In the genomic region with DNA sequence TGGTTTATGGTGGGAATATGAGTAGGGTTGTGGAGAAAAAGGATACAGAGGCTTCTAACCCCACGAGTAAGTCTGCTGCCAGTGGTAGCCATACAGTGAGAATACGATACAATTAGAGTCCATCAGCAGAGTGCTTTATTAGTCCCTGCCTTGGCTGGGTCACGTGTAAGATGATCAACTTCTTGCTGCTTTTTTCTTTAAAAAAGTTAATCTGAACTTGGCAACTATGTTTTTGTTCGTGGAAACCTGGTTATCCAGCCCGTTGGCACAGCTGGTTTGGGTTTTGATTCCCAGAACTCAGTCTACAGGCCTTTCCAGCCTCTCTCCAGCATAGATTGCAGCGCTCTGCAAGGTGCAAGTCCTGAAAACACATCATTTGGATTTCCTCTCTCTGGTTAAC, we compare ENCODE assay signal across 1 cellular context.
TF ChIP-seq lines count a peak whose summit lies in the region.

No MANE protein-coding gene starts in this region.

TF ChIP-seq in GM12878, 131 proteins besides CTCF, POLR2A, EP300 and RAD21:
- TF ChIP-seq, protein P1, sequence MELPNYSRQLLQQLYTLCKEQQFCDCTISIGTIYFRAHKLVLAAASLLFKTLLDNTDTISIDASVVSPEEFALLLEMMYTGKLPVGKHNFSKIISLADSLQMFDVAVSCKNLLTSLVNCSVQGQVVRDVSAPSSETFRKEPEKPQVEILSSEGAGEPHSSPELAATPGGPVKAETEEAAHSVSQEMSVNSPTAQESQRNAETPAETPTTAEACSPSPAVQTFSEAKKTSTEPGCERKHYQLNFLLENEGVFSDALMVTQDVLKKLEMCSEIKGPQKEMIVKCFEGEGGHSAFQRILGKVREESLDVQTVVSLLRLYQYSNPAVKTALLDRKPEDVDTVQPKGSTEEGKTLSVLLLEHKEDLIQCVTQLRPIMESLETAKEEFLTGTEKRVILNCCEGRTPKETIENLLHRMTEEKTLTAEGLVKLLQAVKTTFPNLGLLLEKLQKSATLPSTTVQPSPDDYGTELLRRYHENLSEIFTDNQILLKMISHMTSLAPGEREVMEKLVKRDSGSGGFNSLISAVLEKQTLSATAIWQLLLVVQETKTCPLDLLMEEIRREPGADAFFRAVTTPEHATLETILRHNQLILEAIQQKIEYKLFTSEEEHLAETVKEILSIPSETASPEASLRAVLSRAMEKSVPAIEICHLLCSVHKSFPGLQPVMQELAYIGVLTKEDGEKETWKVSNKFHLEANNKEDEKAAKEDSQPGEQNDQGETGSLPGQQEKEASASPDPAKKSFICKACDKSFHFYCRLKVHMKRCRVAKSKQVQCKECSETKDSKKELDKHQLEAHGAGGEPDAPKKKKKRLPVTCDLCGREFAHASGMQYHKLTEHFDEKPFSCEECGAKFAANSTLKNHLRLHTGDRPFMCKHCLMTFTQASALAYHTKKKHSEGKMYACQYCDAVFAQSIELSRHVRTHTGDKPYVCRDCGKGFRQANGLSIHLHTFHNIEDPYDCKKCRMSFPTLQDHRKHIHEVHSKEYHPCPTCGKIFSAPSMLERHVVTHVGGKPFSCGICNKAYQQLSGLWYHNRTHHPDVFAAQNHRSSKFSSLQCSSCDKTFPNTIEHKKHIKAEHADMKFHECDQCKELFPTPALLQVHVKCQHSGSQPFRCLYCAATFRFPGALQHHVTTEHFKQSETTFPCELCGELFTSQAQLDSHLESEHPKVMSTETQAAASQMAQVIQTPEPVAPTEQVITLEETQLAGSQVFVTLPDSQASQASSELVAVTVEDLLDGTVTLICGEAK (IDR thresholded peaks at IDR 0.05; ENCODE audit: borderline replicate concordance), result no peak
- TF ChIP-seq, protein P2, sequence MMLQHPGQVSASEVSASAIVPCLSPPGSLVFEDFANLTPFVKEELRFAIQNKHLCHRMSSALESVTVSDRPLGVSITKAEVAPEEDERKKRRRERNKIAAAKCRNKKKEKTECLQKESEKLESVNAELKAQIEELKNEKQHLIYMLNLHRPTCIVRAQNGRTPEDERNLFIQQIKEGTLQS (IDR thresholded peaks at IDR 0.05; ENCODE audit: borderline replicate concordance, extremely low read depth, low read depth, low read length), result no peak
- TF ChIP-seq RAD51 (IDR thresholded peaks at IDR 0.05), result no peak
